In genomic region chr9:79408617-79409016, GRCh38 we compare ENCODE assay signal across 16 cellular contexts.
DNase-seq lines count a peak whose midpoint lies in the region; ATAC-seq and TF ChIP-seq lines count a peak whose summit lies in the region.
"Had no signal": no experiment of that assay in that cellular context is flagged by ENCODE, and none has a peak within 500 bp of the region (broad histone marks: within the 10 kb centered on the region; RNA-seq: fewer than 3 reads in every experiment).

No MANE protein-coding gene starts in this region.

- H3K9me3 Mint-ChIP-seq in MCF 10A (ENCODE audit: unreplicated experiment), result no peaks in the 10 kb centered on the region
- H3K9me3 Mint-ChIP-seq: activated B cell treated with CpG ODN at 0.5 μM for 24 hours; naive thymus-derived CD8-positive, alpha-beta T cell had no signal

- ATAC-seq in GM19463 (IDR thresholded peaks at IDR 0.05; ENCODE audit: unreplicated experiment) (peak; percentile 72), HG03139 (IDR thresholded peaks at IDR 0.05; ENCODE audit: unreplicated experiment) (peak; percentile 57), GM21825 (IDR thresholded peaks at IDR 0.05; ENCODE audit: unreplicated experiment) (no peak)
- no peak for ATAC-seq in activated CD4-positive, CD25-positive, alpha-beta regulatory T cell treated with anti-CD3 and anti-CD28 coated beads, Interleukin-2, amount 50 U/mL, for 24 hours
- ATAC-seq: left lung; naive thymus-derived CD8-positive, alpha-beta T cell had no signal

- BruUV-seq in MCF 10A (replicated peaks; lab: Mats Ljungman, UMichigan), result no TSS peak

- no peak overlapping the region for H3K4me3 ChIP-seq in AG10803 (ENCODE audit: low read length)
- H3K4me3 ChIP-seq: left lung, upper lobe of left lung had no signal

- no peaks in the 10 kb centered on the region for H3K4me1 Mint-ChIP-seq in MCF 10A (ENCODE audit: insufficient read depth, unreplicated experiment)
- H3K4me1 Mint-ChIP-seq: activated B cell treated with CpG ODN at 0.5 μM for 24 hours; naive thymus-derived CD8-positive, alpha-beta T cell had no signal

- no peaks in the 10 kb centered on the region for H3K36me3 Mint-ChIP-seq in MCF 10A (ENCODE audit: insufficient read depth, unreplicated experiment)
- H3K36me3 Mint-ChIP-seq: naive thymus-derived CD8-positive, alpha-beta T cell had no signal

- H3K4me3 Mint-ChIP-seq in MCF 10A (ENCODE audit: unreplicated experiment), result no peak overlapping the region
- H3K4me3 Mint-ChIP-seq: activated B cell treated with CpG ODN at 0.5 μM for 24 hours; naive thymus-derived CD8-positive, alpha-beta T cell had no signal

- CTCF ChIA-PET in MCF 10A (lab: Yijun Ruan, JAX), result no interaction called here

- TF ChIP-seq CTCF in AG10803 (conservative IDR thresholded peaks at IDR 0.05; ENCODE audit: low read length) (no peak), MCF 10A (IDR thresholded peaks at IDR 0.05; ENCODE audit: unreplicated experiment) (no peak)

- DNase-seq in AG10803 (ENCODE audit: low read depth), result peak; percentile 74
- peak; percentile 64 for DNase-seq in astrocyte of the hippocampus (ENCODE audit: low read depth, low spot score)
- DNase-seq in activated CD4-positive, CD25-positive, alpha-beta regulatory T cell (lab: John Stamatoyannopoulos, UW), result no peak
- DNase-seq in MCF 10A (ENCODE audit: unreplicated experiment), result no peak
- DNase-seq: ACHN; activated B cell treated with CpG ODN at 0.5 μM for 24 hours; left lung; naive thymus-derived CD8-positive, alpha-beta T cell; NCI-H1048; SK-N-SH; stimulated activated CD8-positive, alpha-beta memory T cell treated with anti-CD3 and anti-CD28 coated beads, Interleukin-4, amount 100 ng/mL, for 48 hours; upper lobe of left lung had no signal

- H3K27me3 Mint-ChIP-seq in MCF 10A (ENCODE audit: insufficient read depth, unreplicated experiment), result no peaks in the 10 kb centered on the region
- H3K27me3 Mint-ChIP-seq: activated B cell treated with CpG ODN at 0.5 μM for 24 hours had no signal

- intact Hi-C loops in MCF 10A (cut with micrococcal nuclease), result no loop called here

- no peak overlapping the region for H3K27ac Mint-ChIP-seq in MCF 10A (ENCODE audit: low read depth, unreplicated experiment)
- H3K27ac Mint-ChIP-seq: activated B cell treated with CpG ODN at 0.5 μM for 24 hours; naive thymus-derived CD8-positive, alpha-beta T cell had no signal

- POLR2A ChIA-PET in MCF 10A (lab: Yijun Ruan, JAX), result no interaction called here

Comparison
In these comparisons a context has a peak if more than half of its experiments do, and no peak if none do; other contexts are left out.
1. DNase-seq: peak in AG10803 (single experiment) and astrocyte of the hippocampus (single experiment); none in activated CD4-positive, CD25-positive, alpha-beta regulatory T cell (0 of 4) and MCF 10A (single experiment).
2. ATAC-seq: peak in GM19463 (single experiment) and HG03139 (single experiment); none in GM21825 (single experiment) and activated CD4-positive, CD25-positive, alpha-beta regulatory T cell treated with anti-CD3 and anti-CD28 coated beads, Interleukin-2, amount 50 U/mL, for 24 hours (0 of 2).